Comparison of ENCODE assay signal across 9 cellular contexts in the genomic region with DNA sequence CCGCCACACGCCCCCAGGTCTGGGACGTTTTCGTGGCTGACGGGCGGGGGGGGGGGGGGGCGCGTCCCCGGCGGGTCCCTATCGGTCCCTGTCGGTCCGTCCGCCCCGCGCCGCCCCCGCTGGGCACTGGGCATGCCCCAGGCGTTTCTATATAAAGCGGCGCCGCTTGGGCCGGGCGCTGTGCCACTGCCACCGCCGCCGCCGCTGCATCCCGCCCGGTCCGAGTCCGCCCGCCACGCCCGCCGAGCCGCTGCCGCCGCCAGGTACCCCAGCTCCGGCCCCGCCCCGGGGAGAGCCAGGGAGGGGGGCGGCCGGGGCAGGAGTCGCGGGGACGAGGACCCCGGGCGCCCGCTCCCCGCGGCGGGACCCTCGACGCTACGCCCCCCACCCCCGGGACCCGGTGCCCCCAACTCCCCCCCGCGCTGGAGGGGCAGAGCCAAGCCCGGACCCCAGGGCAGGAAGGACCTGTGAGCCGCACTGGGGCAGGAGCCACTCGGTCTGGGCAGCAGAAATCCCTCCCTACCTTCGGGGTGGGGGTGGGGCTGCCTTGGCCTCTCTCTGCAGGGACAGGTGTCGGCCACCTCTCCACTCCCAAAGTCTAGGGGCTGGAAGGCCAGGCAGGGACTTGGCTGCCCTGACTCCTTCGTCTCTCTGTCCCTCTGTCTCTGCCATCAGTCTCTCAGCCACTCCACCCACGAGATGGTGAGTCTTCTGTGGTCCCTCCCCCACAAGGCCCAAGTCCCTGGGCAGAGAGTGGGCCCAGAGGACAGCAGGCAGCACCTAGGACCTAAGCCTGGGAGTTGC. TPM values are rescaled to one million over a fixed set of nuclear protein-coding genes. Genes with fewer than 3 reads are reported as not detected.
DNase-seq lines count a peak whose midpoint lies in the region; ATAC-seq, FAIRE-seq and TF ChIP-seq lines count a peak whose summit lies in the region.
"Had no signal": no experiment of that assay in that cellular context is flagged by ENCODE, and none has a peak within 500 bp of the region (broad histone marks: within the 10 kb centered on the region; RNA-seq: fewer than 3 reads in every experiment).

A gene with protein sequence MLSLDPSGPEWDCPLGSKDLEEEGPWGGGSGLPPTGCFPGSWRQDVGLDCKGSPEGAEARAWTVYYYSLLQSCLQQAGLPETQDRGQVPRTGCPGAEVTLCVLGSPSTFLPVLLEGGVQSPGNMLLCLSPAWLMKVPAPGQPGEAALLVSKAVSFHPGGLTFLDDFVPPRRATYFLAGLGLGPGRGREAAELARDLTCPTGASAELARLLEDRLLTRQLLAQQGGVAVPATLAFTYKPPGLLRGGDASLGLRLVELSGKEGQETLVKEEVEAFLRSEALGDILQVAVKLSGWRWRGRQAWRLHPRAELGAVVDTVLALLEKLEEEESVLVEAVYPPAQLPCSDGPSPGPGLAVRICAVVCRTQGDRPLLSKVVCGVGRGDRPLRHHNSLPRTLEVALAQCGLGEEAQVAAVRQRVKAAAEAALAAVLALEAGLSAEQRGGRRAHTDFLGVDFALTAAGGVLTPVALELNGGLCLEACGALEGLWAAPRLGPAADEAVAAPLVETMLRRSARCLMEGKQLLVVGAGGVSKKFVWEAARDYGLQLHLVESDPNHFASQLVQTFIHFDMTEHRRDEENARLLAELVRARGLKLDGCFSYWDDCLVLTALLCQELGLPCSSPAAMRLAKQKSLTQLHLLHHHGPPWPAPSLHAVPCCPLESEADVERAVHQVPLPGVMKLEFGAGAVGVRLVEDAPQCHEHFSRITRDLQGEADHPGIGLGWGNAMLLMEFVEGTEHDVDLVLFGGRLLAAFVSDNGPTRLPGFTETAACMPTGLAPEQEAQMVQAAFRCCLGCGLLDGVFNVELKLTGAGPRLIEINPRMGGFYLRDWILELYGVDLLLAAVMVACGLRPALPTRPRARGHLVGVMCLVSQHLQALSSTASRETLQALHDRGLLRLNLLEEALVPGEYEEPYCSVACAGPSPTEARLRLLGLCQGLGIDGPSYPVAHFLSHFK (plus strand): TSS at position 178 of the 804 bp plus-strand sequence. CDS start 522 bp downstream, at position 700.

- in situ Hi-C loops in transverse colon (cut with MboI; ENCODE audit: low pct_ligation_motif_present in 1 of 4, low pct_unique_long_range_greater_than_20kb in 1 of 4, low sequenced_read_pairs in 3 of 4) = no loop called here

- TF ChIP-seq CTCF in MCF 10A (IDR thresholded peaks at IDR 0.05; ENCODE audit: unreplicated experiment) (no peak), transverse colon (IDR thresholded peaks at IDR 0.05) (no peak), kidney (IDR thresholded peaks at IDR 0.05; ENCODE audit: borderline replicate concordance, extremely low read depth, insufficient read depth) (no peak)

- H3K27me3 ChIP-seq in transverse colon = peaks cover 32% of the 10 kb centered on the region

- no peak within 1 kb of the TSS for H3K9ac ChIP-seq in kidney (ENCODE audit: low read length in 2 of 2)

- CTCF ChIA-PET in activated CD8-positive, alpha-beta memory T cell treated with anti-CD3 and anti-CD28 coated beads, Interleukin-2, amount 10 ng/mL, durations not matched to agents 7 days and 5 days (lab: Charles Lee) = interaction anchor here (9.4 kb wide), 1 partner anchor 13 kb away, joined by 88 read pairs; the partner anchor contains the start of genes PPP1CA and TBC1D10C
- CTCF ChIA-PET in MCF 10A (lab: Yijun Ruan, JAX) = no interaction called here

- WGBS in transverse colon (ENCODE audit: low coverage in 1 of 2), 2 donors = 12% methylated on average over 22 of the region's 67 CpGs; no CpG with 5 or more reads in 1 of the 2 donors

- no peak for DNase-seq in activated CD8-positive, alpha-beta memory T cell treated with anti-CD3 and anti-CD28 coated beads, Interleukin-2, amount 10 ng/mL, durations not matched to agents 7 days and 5 days
- DNase-seq in activated CD8-positive, alpha-beta memory T cell treated with anti-CD3 and anti-CD28 coated beads for 24 hours = no peak
- DNase-seq in MCF 10A (ENCODE audit: unreplicated experiment) (no peak), medulla oblongata (ENCODE audit: extremely low spot score) (peak; percentile 55), transverse colon (no peak), kidney (no peak), GF-D8 (lab: John Stamatoyannopoulos, UW) (no peak)
- DNase-seq: stimulated activated CD8-positive, alpha-beta memory T cell treated with anti-CD3 and anti-CD28 coated beads, Interleukin-4, amount 100 ng/mL, for 48 hours had no signal

- H3K36me3 ChIP-seq in transverse colon (no peaks in the 10 kb centered on the region), kidney (ENCODE audit: control insufficient read depth in 1 of 2, insufficient read depth in 2 of 2, low read length in 2 of 2) (no peaks in the 10 kb centered on the region)

- peaks cover 54% of the 10 kb centered on the region for H3K4me1 Mint-ChIP-seq in activated CD8-positive, alpha-beta memory T cell treated with anti-CD3 and anti-CD28 coated beads, Interleukin-2, amount 10 ng/mL, durations not matched to agents 7 days and 5 days
- H3K4me1 Mint-ChIP-seq in MCF 10A (ENCODE audit: insufficient read depth, unreplicated experiment) = peaks cover 8% of the 10 kb centered on the region

- BruUV-seq in MCF 10A (replicated peaks; lab: Mats Ljungman, UMichigan) = no TSS peak

- H3K27ac ChIP-seq in transverse colon = peak within 1 kb of the TSS in 3 of 4 donors; percentile 9 to 39 (median 36)
- no peak within 1 kb of the TSS for H3K27ac ChIP-seq in kidney (ENCODE audit: low read depth in 2 of 2, low read length in 2 of 2)

- ATAC-seq in activated CD8-positive, alpha-beta memory T cell treated with anti-CD3 and anti-CD28 coated beads, Interleukin-2, amount 10 ng/mL, durations not matched to agents 7 days and 5 days = no peak
- ATAC-seq in HG03442 (IDR thresholded peaks at IDR 0.05; ENCODE audit: unreplicated experiment) = no peak

- H3K9me3 Mint-ChIP-seq in activated CD8-positive, alpha-beta memory T cell treated with anti-CD3 and anti-CD28 coated beads, Interleukin-2, amount 10 ng/mL, durations not matched to agents 7 days and 5 days (ENCODE audit: low read depth) = no peaks in the 10 kb centered on the region
- no peaks in the 10 kb centered on the region for H3K9me3 Mint-ChIP-seq in MCF 10A (ENCODE audit: unreplicated experiment)

- H3K27ac Mint-ChIP-seq in activated CD8-positive, alpha-beta memory T cell treated with anti-CD3 and anti-CD28 coated beads, Interleukin-2, amount 10 ng/mL, durations not matched to agents 7 days and 5 days = peak within 1 kb of the TSS; percentile 54
- H3K27ac Mint-ChIP-seq in MCF 10A (ENCODE audit: low read depth, unreplicated experiment) = peak within 1 kb of the TSS; percentile 46

- H3K36me3 Mint-ChIP-seq in activated CD8-positive, alpha-beta memory T cell treated with anti-CD3 and anti-CD28 coated beads, Interleukin-2, amount 10 ng/mL, durations not matched to agents 7 days and 5 days = peaks cover under 1% of the 10 kb centered on the region
- H3K36me3 Mint-ChIP-seq in MCF 10A (ENCODE audit: insufficient read depth, unreplicated experiment) = peaks cover 5% of the 10 kb centered on the region

- POLR2A ChIA-PET in MCF 10A (lab: Yijun Ruan, JAX) = interaction anchor here (0.6 kb wide), 1 partner anchor 704 kb away, joined by 4 read pairs; no protein-coding TSS in a partner anchor

- no peak for FAIRE-seq in kidney (lab: Jason Lieb, UNC)

- peak within 1 kb of the TSS; percentile 35 for H3K4me3 Mint-ChIP-seq in activated CD8-positive, alpha-beta memory T cell treated with anti-CD3 and anti-CD28 coated beads, Interleukin-2, amount 10 ng/mL, durations not matched to agents 7 days and 5 days
- peak within 1 kb of the TSS; percentile 16 for H3K4me3 Mint-ChIP-seq in MCF 10A (ENCODE audit: unreplicated experiment)

- H3K9me3 ChIP-seq in transverse colon = no peaks in the 10 kb centered on the region
- no peaks in the 10 kb centered on the region for H3K9me3 ChIP-seq in kidney (ENCODE audit: control insufficient read depth in 1 of 2, low read length in 2 of 2)

- peaks cover 10 to 37% (median 24%) of the 10 kb centered on the region in 4 donors for H3K4me1 ChIP-seq in transverse colon
- peaks cover 11 to 26% of the 10 kb centered on the region in 2 donors for H3K4me1 ChIP-seq in kidney (ENCODE audit: control insufficient read depth in 1 of 2, insufficient read depth in 1 of 2, low read depth in 1 of 2, low read length in 2 of 2)

- peak within 1 kb of the TSS in 2 of 4 donors; percentile 29 to 40 for H3K4me3 ChIP-seq in transverse colon
- H3K4me3 ChIP-seq in kidney (ENCODE audit: low read length in 2 of 2) = no peak within 1 kb of the TSS

- TF ChIP-seq EP300 in transverse colon (IDR thresholded peaks at IDR 0.05; ENCODE audit: low read depth) = no peak

- H3K27me3 Mint-ChIP-seq in activated CD8-positive, alpha-beta memory T cell treated with anti-CD3 and anti-CD28 coated beads, Interleukin-2, amount 10 ng/mL, durations not matched to agents 7 days and 5 days = peaks cover 7% of the 10 kb centered on the region
- H3K27me3 Mint-ChIP-seq in MCF 10A (ENCODE audit: insufficient read depth, unreplicated experiment) = no peaks in the 10 kb centered on the region

- no peak for TF ChIP-seq POLR2A in transverse colon (IDR thresholded peaks at IDR 0.05)

- intact Hi-C loops in MCF 10A (cut with micrococcal nuclease) = no loop called here
- intact Hi-C loops in transverse colon (cut with DNase I; ENCODE audit: low total_unique reads) = no loop called here
- intact Hi-C loops in kidney (cut with DNase I) = no loop called here

RNA-seq across cellular contexts. Expression of the gene that starts here (rescaled TPM):
- 1 to 10 TPM; 1.3 TPM for total RNA-seq in activated CD8-positive, alpha-beta memory T cell treated with anti-CD3 and anti-CD28 coated beads, Interleukin-2, amount 10 ng/mL, durations not matched to agents 7 days and 5 days
- total RNA-seq in MCF 10A (2022) (0.07 TPM in 1 of 2 replicates, not detected in the other), transverse colon (1 to 10 TPM in 1 of 4 donors, under 1 TPM in 3; 0.27 to 4.4 (median 0.43) TPM), kidney (1.7 TPM)
- polyA plus RNA-seq in kidney (ENCODE audit: insufficient read depth, low read depth, low replicate concordance) = 0.80 TPM

Comparison
In these comparisons a context has a peak if more than half of its experiments do, and no peak if none do; other contexts are left out.
1. H3K27ac ChIP-seq: peak in transverse colon (3 of 4); none in kidney (0 of 2).